ENCODE assay signal across 6 cellular contexts in the genomic region with DNA sequence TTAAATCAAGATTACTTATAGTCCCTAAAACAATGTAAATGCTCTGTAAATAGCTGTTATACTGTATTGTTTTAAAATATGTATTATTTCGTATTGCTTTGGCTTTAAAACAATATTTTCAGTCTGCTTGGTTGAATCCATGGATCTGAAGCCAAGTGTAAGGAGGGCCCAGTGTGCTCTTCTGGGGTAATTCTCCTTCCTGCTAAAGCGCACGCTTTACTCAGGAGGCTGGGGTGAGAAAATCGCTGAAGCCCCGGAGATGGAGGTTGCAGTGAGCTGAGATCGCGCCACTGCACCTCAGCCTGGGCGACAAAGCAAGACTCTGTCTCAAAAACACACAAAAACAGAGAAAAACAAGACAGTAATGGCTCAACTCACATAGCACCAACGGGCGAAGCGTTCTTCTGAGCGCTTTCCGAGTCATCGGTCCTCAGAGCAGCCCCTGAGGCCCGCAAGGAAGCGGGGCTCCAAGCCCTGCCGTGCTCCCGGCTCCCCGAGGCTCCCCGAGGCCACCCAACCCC. TPM values are rescaled to one million over a fixed set of nuclear protein-coding genes. Genes with fewer than 3 reads are reported as not detected.
DNase-seq lines count a peak whose midpoint lies in the region; ATAC-seq, FAIRE-seq and TF ChIP-seq lines count a peak whose summit lies in the region.

No MANE protein-coding gene starts in this region.

- no peak for TF ChIP-seq CTCF in astrocyte (IDR thresholded peaks at IDR 0.05; ENCODE audit: insufficient read depth, low read depth, low read length)

- no peaks in the 10 kb centered on the region for H3K9me3 ChIP-seq in HAP-1
- H3K9me3 ChIP-seq in astrocyte (ENCODE audit: insufficient read depth, low read depth, low read length), result no peaks in the 10 kb centered on the region

- H3K4me1 ChIP-seq in ACC112 (ENCODE audit: control insufficient read depth, insufficient read depth, low read length, unreplicated experiment) (peaks cover 19% of the 10 kb centered on the region), HAP-1 (peaks cover 6% of the 10 kb centered on the region), astrocyte (ENCODE audit: insufficient read depth, low read length) (peaks cover 24% of the 10 kb centered on the region)

- no peaks in the 10 kb centered on the region for H3K9me3 Mint-ChIP-seq in astrocyte (ENCODE audit: unreplicated experiment)
- no peaks in the 10 kb centered on the region for H3K9me3 Mint-ChIP-seq in naive B cell

- H3K36me3 ChIP-seq in ACC112 (ENCODE audit: insufficient read depth, low read length) (no peaks in the 10 kb centered on the region), HAP-1 (replicated peaks) (no peaks in the 10 kb centered on the region), astrocyte (ENCODE audit: insufficient read depth, low read length) (no peaks in the 10 kb centered on the region)

- H3K4me3 Mint-ChIP-seq in astrocyte (ENCODE audit: unreplicated experiment) (peak overlapping the region; percentile 94), naive B cell (peak overlapping the region; percentile 82 to 91 (median 88))

- peaks cover 9% of the 10 kb centered on the region for H4K20me1 ChIP-seq in astrocyte (ENCODE audit: insufficient read depth, low read length)

- peak in 1 of 2 donors; percentile 6 for ATAC-seq in naive B cell (ENCODE audit: low read depth in 2 of 2)

- H3K4me2 ChIP-seq in astrocyte (ENCODE audit: low read length), result peak overlapping the region; percentile 99

- no peak for FAIRE-seq in astrocyte (lab: Jason Lieb, UNC)

- H3K9ac ChIP-seq in astrocyte (ENCODE audit: low read length), result peak overlapping the region; percentile 83

- H3K4me1 Mint-ChIP-seq in astrocyte (ENCODE audit: low read depth, unreplicated experiment) (peaks cover 8% of the 10 kb centered on the region), naive B cell (peaks cover 8 to 26% (median 11%) of the 10 kb centered on the region in 3 donors)

- H3K36me3 Mint-ChIP-seq in astrocyte (ENCODE audit: low read depth, unreplicated experiment) (peaks cover 6% of the 10 kb centered on the region), naive B cell (no peaks in the 10 kb centered on the region)

- H3K4me3 ChIP-seq in ACC112 (ENCODE audit: low read depth, low read length), result peak overlapping the region; percentile 90
- H3K4me3 ChIP-seq in HAP-1, result peak overlapping the region; percentile 50
- peak overlapping the region; percentile 80 for H3K4me3 ChIP-seq in astrocyte (ENCODE audit: insufficient read depth, low read depth, low read length)

- H3K27me3 Mint-ChIP-seq in astrocyte (ENCODE audit: low read depth, unreplicated experiment), result no peaks in the 10 kb centered on the region
- H3K27me3 Mint-ChIP-seq in naive B cell, result no peaks in the 10 kb centered on the region

- H3K27me3 ChIP-seq in ACC112 (ENCODE audit: insufficient read depth, low read length), result no peaks in the 10 kb centered on the region
- no peaks in the 10 kb centered on the region for H3K27me3 ChIP-seq in HAP-1 (ENCODE audit: low read depth)
- H3K27me3 ChIP-seq in astrocyte (ENCODE audit: insufficient read depth, low read length), result no peaks in the 10 kb centered on the region

- H3K27ac Mint-ChIP-seq in astrocyte (ENCODE audit: unreplicated experiment) (peak overlapping the region; percentile 78), naive B cell (peak overlapping the region in 5 of 6 donors; percentile 49 to 92 (median 74))

- DNase-seq in HAP-1 (ENCODE audit: low spot score in 2 of 2) (no peak), astrocyte (ENCODE audit: low read depth) (no peak), naive B cell (no peak), DMS153 treated with DMSO at 0.1 percent for 48 hours (lab: John Stamatoyannopoulos, UW; ENCODE audit: unreplicated experiment) (no peak), NCI-H446 (lab: John Stamatoyannopoulos, UW) (no peak)

- H3K79me2 ChIP-seq in ACC112 (ENCODE audit: control insufficient read depth, insufficient read depth, low read length, unreplicated experiment) (peaks cover 4% of the 10 kb centered on the region), astrocyte (ENCODE audit: insufficient read depth, low read length) (no peaks in the 10 kb centered on the region)

- peak overlapping the region; percentile 96 for H2AFZ ChIP-seq in ACC112 (ENCODE audit: low read length, unreplicated experiment)
- H2AFZ ChIP-seq in astrocyte (ENCODE audit: low read depth, low read length), result peak overlapping the region; percentile 88

- in situ Hi-C loops in HAP-1 (cut with MboI; ENCODE audit: low sequenced_read_pairs), result no loop called here

- peak overlapping the region; percentile 34 for H3K27ac ChIP-seq in ACC112 (ENCODE audit: low read depth, low read length)
- H3K27ac ChIP-seq in astrocyte (ENCODE audit: low read depth, low read length), result peak overlapping the region; percentile 31

RNA-seq across cellular contexts. Expression of a gene that starts 0.4 kb away (rescaled TPM):
- total RNA-seq in astrocyte, result 20.5 and 27.0 TPM in 2 replicates
- 1 to 10 TPM; 2.2 to 8.3 (median 3.3) TPM for polyA plus RNA-seq in naive B cell (ENCODE audit: low read depth in 6 of 6)

RNA-seq across cellular contexts. Expression of a gene that starts 6.7 kb away (rescaled TPM):
- 0.34 and 0.38 TPM in 2 replicates for total RNA-seq in astrocyte
- 1 to 10 TPM in 2 of 6 donors, under 1 TPM in 3, not detected in 1; 0.22 to 4.3 (median 0.77) TPM for polyA plus RNA-seq in naive B cell (ENCODE audit: low read depth in 6 of 6)

RNA-seq across cellular contexts. Expression of a gene that starts 13.1 kb away (rescaled TPM):
- 19.0 and 20.2 TPM in 2 replicates for total RNA-seq in astrocyte
- polyA plus RNA-seq in naive B cell (ENCODE audit: low read depth in 6 of 6), result 10 to 100 TPM in 1 of 6 donors, 1 to 10 TPM in 5; 1.6 to 11.9 (median 4.1) TPM

RNA-seq across cellular contexts. Expression of a gene that starts 24.9 kb away (rescaled TPM):
- 64.2 and 64.9 TPM in 2 replicates for total RNA-seq in astrocyte
- polyA plus RNA-seq in naive B cell (ENCODE audit: low read depth in 6 of 6), result 1 to 10 TPM in 2 of 6 donors, under 1 TPM in 3, not detected in 1; 0.22 to 2.3 (median 0.37) TPM

RNA-seq across cellular contexts. Expression of a gene that starts 54.2 kb away (rescaled TPM):
- total RNA-seq in astrocyte, result 22.1 and 27.8 TPM in 2 replicates
- polyA plus RNA-seq in naive B cell (ENCODE audit: low read depth in 6 of 6), result 10 to 100 TPM; 18.7 to 38.8 (median 24.1) TPM
